Comparison of ENCODE assay signal across 10 cellular contexts in genomic region chr2:127082974-127083373, GRCh38. TPM values are rescaled to one million over a fixed set of nuclear protein-coding genes. Genes with fewer than 3 reads are reported as not detected.
DNase-seq lines count a peak whose midpoint lies in the region; ATAC-seq and TF ChIP-seq lines count a peak whose summit lies in the region.
"Had no signal": no experiment of that assay in that cellular context is flagged by ENCODE, and none has a peak within 500 bp of the region (broad histone marks: within the 10 kb centered on the region; RNA-seq: fewer than 3 reads in every experiment).

No MANE protein-coding gene starts in this region.

- DNase-seq in MCF 10A (ENCODE audit: unreplicated experiment) (peak; percentile 33), mammary epithelial cell (no peak), breast epithelium (ENCODE audit: low spot score in 2 of 2) (no peak), naive B cell (no peak), transverse colon (no peak), NCI-H2171 treated with DMSO at 0.1 percent for 48 hours (lab: John Stamatoyannopoulos, UW) (no peak), DMS79 treated with DMSO at 0.1 percent for 48 hours (lab: John Stamatoyannopoulos, UW) (no peak)
- DNase-seq: aorta had no signal

- H3K4me3 ChIP-seq in mammary epithelial cell (replicated peaks in 1 of 3; ENCODE audit: insufficient read depth in 1 of 3, low read depth in 2 of 3, low read length in 3 of 3) (no peak overlapping the region), breast epithelium (no peak overlapping the region), transverse colon (no peak overlapping the region)

- no peak for TF ChIP-seq POLR2A in breast epithelium (IDR thresholded peaks at IDR 0.05)
- no peak for TF ChIP-seq POLR2A in transverse colon (IDR thresholded peaks at IDR 0.05)

- H3K27ac ChIP-seq in mammary epithelial cell (ENCODE audit: insufficient read depth, low read depth, low read length) (no peak overlapping the region), breast epithelium (peak overlapping the region; percentile 60 to 93), transverse colon (peak overlapping the region in 3 of 4 donors; percentile 74 to 82 (median 82))

- H3K4me2 ChIP-seq in mammary epithelial cell (ENCODE audit: insufficient read depth, low read depth, low read length), result no peak overlapping the region

- H3K27me3 Mint-ChIP-seq in MCF 10A (ENCODE audit: insufficient read depth, unreplicated experiment), result no peaks in the 10 kb centered on the region
- H3K27me3 Mint-ChIP-seq in naive B cell, result no peaks in the 10 kb centered on the region

- H3K4me3 Mint-ChIP-seq in MCF 10A (ENCODE audit: unreplicated experiment), result no peak overlapping the region
- H3K4me3 Mint-ChIP-seq in naive B cell, result peak overlapping the region; percentile 10 to 94 (median 48)

- 79% methylated on average over 8 of the region's 8 CpGs for WGBS in mammary epithelial cell (ENCODE audit: low coverage, missing lambda C conversion rate)
- 85% methylated on average over 8 of the region's 8 CpGs; no CpG with 5 or more reads in 1 of the 2 donors for WGBS in transverse colon (ENCODE audit: low coverage in 1 of 2), 2 donors

- CTCF ChIA-PET in MCF 10A (lab: Yijun Ruan, JAX), result interaction anchor here (0.5 to 0.6 kb wide), 3 partner anchors 18 to 1731 kb away, joined by 3 to 4 read pairs (median 3); no protein-coding TSS in a partner anchor
- CTCF ChIA-PET in mammary epithelial cell (lab: Charles Lee; ENCODE audit: low non-redundant PET), result no interaction called here

- H3K27ac Mint-ChIP-seq in MCF 10A (ENCODE audit: low read depth, unreplicated experiment) (peak overlapping the region; percentile 81), naive B cell (peak overlapping the region; percentile 41 to 99 (median 98))

- no peaks in the 10 kb centered on the region for H3K79me2 ChIP-seq in mammary epithelial cell (ENCODE audit: insufficient read depth, low read length)

- no peak overlapping the region for H3K9ac ChIP-seq in mammary epithelial cell (ENCODE audit: insufficient read depth, low read length)

- intact Hi-C loops in MCF 10A (cut with micrococcal nuclease), result no loop called here
- intact Hi-C loops in mammary epithelial cell (cut with micrococcal nuclease), result no loop called here
- intact Hi-C loops in breast epithelium (cut with DNase I; ENCODE audit: low total_unique reads), result no loop called here
- intact Hi-C loops in transverse colon (cut with DNase I; ENCODE audit: low total_unique reads), result no loop called here

- H3K27me3 ChIP-seq in mammary epithelial cell (ENCODE audit: insufficient read depth, low read length) (no peaks in the 10 kb centered on the region), breast epithelium (no peaks in the 10 kb centered on the region), transverse colon (no peaks in the 10 kb centered on the region)

- TF ChIP-seq EP300 in transverse colon (IDR thresholded peaks at IDR 0.05; ENCODE audit: low read depth), result no peak

- no peaks in the 10 kb centered on the region for H3K9me3 Mint-ChIP-seq in MCF 10A (ENCODE audit: unreplicated experiment)
- no peaks in the 10 kb centered on the region for H3K9me3 Mint-ChIP-seq in naive B cell

- in situ Hi-C loops in mammary epithelial cell (cut with MboI; ENCODE audit: low sequenced_read_pairs in 2 of 2), result no loop called here
- in situ Hi-C loops in transverse colon (cut with MboI; ENCODE audit: low pct_ligation_motif_present in 1 of 4, low pct_unique_long_range_greater_than_20kb in 1 of 4, low sequenced_read_pairs in 3 of 4), result no loop called here

- no peak for ATAC-seq in naive B cell (ENCODE audit: low read depth in 2 of 2)
- ATAC-seq in GM18909 (IDR thresholded peaks at IDR 0.05; ENCODE audit: poor library complexity, unreplicated experiment), result no peak
- ATAC-seq: HCT116 had no signal

- H3K4me1 Mint-ChIP-seq in MCF 10A (ENCODE audit: insufficient read depth, unreplicated experiment) (peaks cover 50% of the 10 kb centered on the region), naive B cell (peaks cover 71 to 96% (median 78%) of the 10 kb centered on the region in 3 donors)

- no TSS peak for BruUV-seq in MCF 10A (replicated peaks; lab: Mats Ljungman, UMichigan)
- no TSS peak for BruUV-seq in mammary epithelial cell (replicated peaks; lab: Mats Ljungman, UMichigan)

- H3K4me1 ChIP-seq in mammary epithelial cell (ENCODE audit: insufficient read depth, low read length) (peaks cover 11% of the 10 kb centered on the region), breast epithelium (peaks cover 16 to 25% of the 10 kb centered on the region in 2 donors), transverse colon (peaks cover 32 to 85% (median 62%) of the 10 kb centered on the region in 4 donors)

- H3K36me3 ChIP-seq in mammary epithelial cell (ENCODE audit: insufficient read depth, low read length) (no peaks in the 10 kb centered on the region), breast epithelium (no peaks in the 10 kb centered on the region), transverse colon (no peaks in the 10 kb centered on the region)

- dilution Hi-C loops in mammary epithelial cell (cut with HindIII; ENCODE audit: low sequenced_read_pairs), result no loop called here

- no peak overlapping the region for H2AFZ ChIP-seq in mammary epithelial cell (ENCODE audit: low read depth, low read length)

- TF ChIP-seq CTCF in MCF 10A (IDR thresholded peaks at IDR 0.05; ENCODE audit: unreplicated experiment) (no peak), mammary epithelial cell (conservative IDR thresholded peaks at IDR 0.05 in 1 of 2, IDR thresholded peaks at IDR 0.05 in 1 of 2; ENCODE audit: extremely low read depth in 1 of 2, insufficient read depth in 1 of 2, low read depth in 1 of 2, low read length in 2 of 2) (no peak), breast epithelium (IDR thresholded peaks at IDR 0.05) (no peak), transverse colon (IDR thresholded peaks at IDR 0.05) (no peak)

- no peaks in the 10 kb centered on the region for H4K20me1 ChIP-seq in mammary epithelial cell (ENCODE audit: insufficient read depth, low read length)

- POLR2A ChIA-PET in MCF 10A (lab: Yijun Ruan, JAX), result interaction anchor here (1.2 kb wide), 1 partner anchor 12 kb away, joined by 3 read pairs; no protein-coding TSS in a partner anchor

- no peaks in the 10 kb centered on the region for H3K9me3 ChIP-seq in mammary epithelial cell (replicated peaks; ENCODE audit: insufficient read depth, low read length)
- no peaks in the 10 kb centered on the region for H3K9me3 ChIP-seq in breast epithelium
- H3K9me3 ChIP-seq in transverse colon, result no peaks in the 10 kb centered on the region

- H3K36me3 Mint-ChIP-seq in MCF 10A (ENCODE audit: insufficient read depth, unreplicated experiment) (peaks cover 6% of the 10 kb centered on the region), naive B cell (no peaks in the 10 kb centered on the region)

RNA-seq across cellular contexts. Expression of gene BIN1, which starts 24.0 kb away (rescaled TPM):
- total RNA-seq in MCF 10A (2022), result 22.4 and 29.6 TPM in 2 replicates
- total RNA-seq in mammary epithelial cell, result 1 to 10 TPM; 5.1 to 7.3 TPM
- polyA plus RNA-seq in mammary epithelial cell, result 0.88 TPM
- not detected for polyA minus RNA-seq in mammary epithelial cell
- 10 to 100 TPM; 30.1 to 74.4 (median 59.3) TPM for total RNA-seq in breast epithelium
- polyA plus RNA-seq in naive B cell (ENCODE audit: low read depth in 6 of 6), result 100 to 1,000 TPM; 103 to 150 (median 124) TPM
- total RNA-seq in transverse colon, result 10 to 100 TPM; 33.3 to 39.7 (median 38.4) TPM
